Comparison of ENCODE assay signal across 23 cellular contexts in genomic region chr11:83259559-83259958, GRCh38. TPM values are rescaled to one million over a fixed set of nuclear protein-coding genes. Genes with fewer than 3 reads are reported as not detected.
DNase-seq lines count a peak whose midpoint lies in the region; ATAC-seq and TF ChIP-seq lines count a peak whose summit lies in the region.
"Had no signal": no experiment of that assay in that cellular context is flagged by ENCODE, and none has a peak within 500 bp of the region (broad histone marks: within the 10 kb centered on the region; RNA-seq: fewer than 3 reads in every experiment).

No MANE protein-coding gene starts in this region.

- no peak overlapping the region for H3K4me3 ChIP-seq in WERI-Rb-1 (ENCODE audit: low read depth, low read length)
- no peak overlapping the region for H3K4me3 ChIP-seq in left ventricle myocardium inferior
- peak overlapping the region in 1 of 3 donors; percentile 19 for H3K4me3 ChIP-seq in skeletal muscle tissue (ENCODE audit: low read length in 3 of 3)
- H3K4me3 ChIP-seq in GM23248, result no peak overlapping the region
- H3K4me3 ChIP-seq: K562, MG63 had no signal

- H2AFZ ChIP-seq in GM23248, result no peak overlapping the region

- TF ChIP-seq CTCF in WERI-Rb-1 (IDR thresholded peaks at IDR 0.05; ENCODE audit: low read depth, low read length), result no peak
- no peak for TF ChIP-seq CTCF in left ventricle myocardium inferior (IDR thresholded peaks at IDR 0.05; ENCODE audit: borderline replicate concordance)

- H3K9me2 ChIP-seq in GM23248 (ENCODE audit: insufficient read depth), result no peaks in the 10 kb centered on the region

- H3K27ac ChIP-seq in WERI-Rb-1, result no peak overlapping the region
- peak overlapping the region; percentile 23 for H3K27ac ChIP-seq in left ventricle myocardium inferior (replicated peaks)
- H3K27ac ChIP-seq in skeletal muscle tissue (ENCODE audit: low read depth, low read length), result peak overlapping the region; percentile 67
- H3K27ac ChIP-seq in GM23248, result no peak overlapping the region
- H3K27ac ChIP-seq: 22Rv1 had no signal

- 93 to 100% methylated on average over 1 of the region's 1 CpG for WGBS in GM23248 (ENCODE audit: low coverage in 1 of 2, low lambda C conversion rate in 2 of 2, missing lambda C conversion rate in 2 of 2), 2 experiments

- in situ Hi-C loops in GM23248 (cut with MboI), result loop anchor here (10.0 kb wide), 1 partner anchor 355 kb away; the partner anchor contains the start of genes DDIAS and PRCP

- H3K79me2 ChIP-seq in GM23248 (ENCODE audit: insufficient read depth), result no peaks in the 10 kb centered on the region

- H3K4me1 ChIP-seq in left ventricle myocardium inferior (peaks cover 5% of the 10 kb centered on the region), skeletal muscle tissue (ENCODE audit: control insufficient read depth in 3 of 3, insufficient read depth in 3 of 3, low read length in 3 of 3) (peaks cover 5 to 10% (median 7%) of the 10 kb centered on the region in 3 donors), GM23248 (ENCODE audit: insufficient read depth) (peaks cover 26% of the 10 kb centered on the region)

- H3K27me3 ChIP-seq in WERI-Rb-1 (ENCODE audit: insufficient read depth, low read depth, severe bottlenecking) (no peaks in the 10 kb centered on the region), left ventricle myocardium inferior (ENCODE audit: low read depth) (no peaks in the 10 kb centered on the region), skeletal muscle tissue (ENCODE audit: control insufficient read depth in 3 of 3, insufficient read depth in 3 of 3, low read length in 3 of 3) (no peaks in the 10 kb centered on the region), GM23248 (replicated peaks; ENCODE audit: insufficient read depth) (no peaks in the 10 kb centered on the region)
- H3K27me3 ChIP-seq: BE2C, MG63 had no signal

- H3F3A ChIP-seq in GM23248 (ENCODE audit: insufficient read depth), result peaks cover 19% of the 10 kb centered on the region

- H3K36me3 ChIP-seq in WERI-Rb-1 (peaks cover 21% of the 10 kb centered on the region), left ventricle myocardium inferior (peaks cover 59% of the 10 kb centered on the region), skeletal muscle tissue (ENCODE audit: control insufficient read depth in 3 of 3, insufficient read depth in 3 of 3, low read length in 3 of 3) (peaks cover 0 to 32% (median 22%) of the 10 kb centered on the region in 3 donors), GM23248 (ENCODE audit: low read depth) (peaks cover 49% of the 10 kb centered on the region)

- intact Hi-C loops in left ventricle myocardium inferior (cut with micrococcal nuclease), result loop anchor here (10.0 kb wide), 1 partner anchor 355 kb away; the partner anchor contains the start of genes DDIAS and PRCP

- DNase-seq in NCI-H82 (lab: John Stamatoyannopoulos, UW) (peak; percentile 50), NCI-H82 treated with DMSO at 0.1 percent for 48 hours (lab: John Stamatoyannopoulos, UW; ENCODE audit: unreplicated experiment) (no peak), WERI-Rb-1 (peak; percentile 45), left ventricle myocardium inferior (no peak), A172 (ENCODE audit: low spot score) (no peak), GM23248 (no peak)
- DNase-seq: ACHN, BE2C, Calu3, DMS79 treated with DMSO at 0.1 percent for 48 hours, GF-D8, MG63, NCI-H1105 treated with DMSO at 0.1 percent for 48 hours, NCI-H2029, NCI-H446, NCI-H524 treated with DMSO at 0.1 percent for 48 hours, NCI-H774, RPMI8226, SHP77 treated with DMSO at 0.1 percent for 48 hours had no signal

- no peak for ATAC-seq in HG03175 (IDR thresholded peaks at IDR 0.05; ENCODE audit: unreplicated experiment)
- ATAC-seq: K562 had no signal

- H3K9me3 ChIP-seq in WERI-Rb-1 (ENCODE audit: severe bottlenecking) (no peaks in the 10 kb centered on the region), left ventricle myocardium inferior (replicated peaks) (no peaks in the 10 kb centered on the region), skeletal muscle tissue (ENCODE audit: control insufficient read depth in 3 of 3, low read length in 3 of 3) (no peaks in the 10 kb centered on the region), GM23248 (ENCODE audit: low read depth) (no peaks in the 10 kb centered on the region)
- H3K9me3 ChIP-seq: BE2C, MG63 had no signal

- H3K9ac ChIP-seq in skeletal muscle tissue (ENCODE audit: low read depth in 1 of 3, low read length in 3 of 3) (peak overlapping the region in 1 of 3 donors; percentile 21), GM23248 (no peak overlapping the region)

- H4K20me1 ChIP-seq in GM23248 (ENCODE audit: insufficient read depth), result no peaks in the 10 kb centered on the region

- no peak overlapping the region for H3K4me2 ChIP-seq in GM23248 (ENCODE audit: unreplicated experiment)

RNA-seq across cellular contexts. Expression of gene CCDC90B, which starts 26.6 kb away (rescaled TPM):
- total RNA-seq in left ventricle myocardium inferior (24.0 TPM), skeletal muscle tissue (58.5 TPM)
- 88.9 and 94.5 TPM in 2 replicates for total RNA-seq in A172 (2014; rRNA removed; shearing (Covaris generic))
- total RNA-seq in GM23248 (2014; rRNA removed; shearing (Covaris generic)), result 49.9 and 53.1 TPM in 2 replicates
- 97.8 and 113 TPM in 2 replicates for polyA plus RNA-seq in GM23248 (2016; fragmentation: Nextera tagmentation; extraction: Ambion mirVana)

Comparison
In these comparisons a context has a peak if more than half of its experiments do, and no peak if none do; other contexts are left out.
1. DNase-seq: peak in NCI-H82 (single experiment) and WERI-Rb-1 (single experiment); none in NCI-H82 treated with DMSO at 0.1 percent for 48 hours (single experiment), left ventricle myocardium inferior (single experiment), A172 (single experiment) and GM23248 (single experiment).
2. H3K27ac ChIP-seq: peak in left ventricle myocardium inferior (single experiment) and skeletal muscle tissue (single experiment); none in WERI-Rb-1 (single experiment) and GM23248 (single experiment).